Comparison of ENCODE assay signal across 16 cellular contexts in genomic region chr5:96788112-96788749, GRCh38. TPM values are rescaled to one million over a fixed set of nuclear protein-coding genes. Genes with fewer than 3 reads are reported as not detected.
DNase-seq lines count a peak whose midpoint lies in the region; TF ChIP-seq lines count a peak whose summit lies in the region.
"Had no signal": no experiment of that assay in that cellular context is flagged by ENCODE, and none has a peak within 500 bp of the region (broad histone marks: within the 10 kb centered on the region; RNA-seq: fewer than 3 reads in every experiment).

No MANE protein-coding gene starts in this region.

- no peaks in the 10 kb centered on the region for H3K9me3 Mint-ChIP-seq in IgD-negative memory B cell

- no peak overlapping the region for H3K27ac ChIP-seq in tibial artery
- H3K27ac ChIP-seq: prostate gland had no signal

- no peak for TF ChIP-seq CTCF in choroid plexus epithelial cell (conservative IDR thresholded peaks at IDR 0.05; ENCODE audit: low read depth, low read length)
- no peak for TF ChIP-seq CTCF in tibial artery (IDR thresholded peaks at IDR 0.05)

- H3K27me3 ChIP-seq in tibial artery, result no peaks in the 10 kb centered on the region

- peaks cover 3% of the 10 kb centered on the region for H3K36me3 Mint-ChIP-seq in IgD-negative memory B cell

- no peaks in the 10 kb centered on the region for H3K27me3 Mint-ChIP-seq in IgD-negative memory B cell

- intact Hi-C loops in tibial artery (cut with DNase I; ENCODE audit: low total_unique reads), result no loop called here

- peaks cover 0 to 11% (median 6%) of the 10 kb centered on the region in 4 donors for H3K4me1 ChIP-seq in tibial artery
- H3K4me1 ChIP-seq: prostate gland had no signal

- H3K4me3 Mint-ChIP-seq in IgD-negative memory B cell, result no peak overlapping the region

- H3K4me3 ChIP-seq in choroid plexus epithelial cell (ENCODE audit: low read depth, low read length), result no peak overlapping the region
- no peak overlapping the region for H3K4me3 ChIP-seq in tibial artery
- H3K4me3 ChIP-seq: prostate gland had no signal

- H3K9me3 ChIP-seq in tibial artery, result peaks cover 0 to 9% (median 0%) of the 10 kb centered on the region in 3 donors
- H3K9me3 ChIP-seq: prostate gland had no signal

- H3K27ac Mint-ChIP-seq in IgD-negative memory B cell, result peak overlapping the region in 2 of 3 donors; percentile 53 to 78

- peaks cover 0 to 4% (median 2%) of the 10 kb centered on the region in 3 donors for H3K4me1 Mint-ChIP-seq in IgD-negative memory B cell

- peaks cover 16 to 52% (median 23%) of the 10 kb centered on the region in 3 donors for H3K36me3 ChIP-seq in tibial artery
- H3K36me3 ChIP-seq: prostate gland had no signal

- DNase-seq in CD1c-positive myeloid dendritic cell (ENCODE audit: extremely low spot score) (peak; percentile 13), choroid plexus epithelial cell (ENCODE audit: low read depth) (peak; percentile 64), myocyte (ENCODE audit: low read depth) (peak; percentile 38), HuH-7 (ENCODE audit: low spot score) (no peak), tibial artery (no peak), SIG-M5 (lab: John Stamatoyannopoulos, UW) (no peak)
- no peak for DNase-seq in stimulated activated CD4-positive, alpha-beta T cell treated with anti-CD3 and anti-CD28 coated beads, Interleukin-1b, Interleukin-23, amount 100 ng/mL, for 48 hours
- DNase-seq: activated CD4-positive, alpha-beta T cell treated with anti-CD3 and anti-CD28 coated beads, Interleukin-2, amount 50 U/mL, for 1 hour; amniotic stem cell; C1 segment of cervical spinal cord; effector memory CD4-positive, alpha-beta T cell; GF-D8; NCI-H146; stimulated activated CD4-positive, alpha-beta T cell treated with anti-CD3 and anti-CD28 coated beads, Interleukin-4, amount 100 ng/mL, for 1 hour had no signal

RNA-seq across cellular contexts. Expression of gene ERAP1, which starts 19.5 kb away (rescaled TPM):
- polyA plus RNA-seq in IgD-negative memory B cell, result 22.0 TPM
- 35.6 and 40.4 TPM in 2 replicates for total RNA-seq in myocyte
- 21.0 TPM for polyA plus RNA-seq in myocyte (2012)

Comparison
In these comparisons a context has a peak if more than half of its experiments do, and no peak if none do; other contexts are left out.
1. DNase-seq: peak in CD1c-positive myeloid dendritic cell (single experiment), choroid plexus epithelial cell (single experiment) and myocyte (single experiment); none in HuH-7 (single experiment), stimulated activated CD4-positive, alpha-beta T cell treated with anti-CD3 and anti-CD28 coated beads, Interleukin-1b, Interleukin-23, amount 100 ng/mL, for 48 hours (single experiment), tibial artery (0 of 2) and SIG-M5 (single experiment).